In the genomic region with DNA sequence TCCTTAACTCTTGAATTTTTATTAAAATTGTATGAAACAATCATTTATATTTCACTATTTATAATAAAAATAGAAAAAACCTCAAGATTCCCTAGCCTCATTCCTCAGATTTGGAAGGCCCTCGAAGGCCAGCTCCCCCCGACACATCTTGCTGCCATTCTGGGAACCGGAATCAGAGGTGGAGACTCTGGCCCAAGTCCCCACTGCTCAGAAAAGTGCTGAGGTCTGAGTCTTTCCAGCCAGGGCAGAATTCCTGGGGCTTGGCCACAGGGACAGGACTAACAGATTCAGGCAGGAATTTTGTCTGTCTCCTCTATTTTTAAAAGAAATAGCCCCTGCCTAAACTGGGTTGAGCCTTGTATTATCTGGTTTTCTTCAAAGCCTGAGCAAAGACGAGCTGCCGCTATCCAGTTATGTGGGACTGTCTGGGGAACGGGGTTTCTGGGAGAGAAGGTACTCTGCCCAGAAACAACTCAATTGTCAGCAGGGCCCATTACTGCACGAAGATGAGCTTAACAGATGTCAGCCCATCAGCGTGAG, we compare ENCODE assay signal across 20 cellular contexts.
"Had no signal": no experiment of that assay in that cellular context is flagged by ENCODE, and none has a peak within 500 bp of the region (broad histone marks: within the 10 kb centered on the region; RNA-seq: fewer than 3 reads in every experiment).

No MANE protein-coding gene starts in this region.

- H3K27me3 ChIP-seq: ovary had no signal

- ATAC-seq: activated CD4-positive, alpha-beta T cell treated with anti-CD3 and anti-CD28 coated beads for 36 hours; activated CD8-positive, alpha-beta memory T cell treated with anti-CD3 and anti-CD28 coated beads, Interleukin-2, amount 10 ng/mL, durations not matched to agents 7 days and 5 days; activated CD8-positive, alpha-beta T cell treated with anti-CD3 and anti-CD28 coated beads, Interleukin-2, amount 10 ng/mL, durations not matched to agents 7 days and 5 days; activated naive CD4-positive, alpha-beta T cell treated with anti-CD3 and anti-CD28 coated beads, Interleukin-2, amount 50 U/mL, for 72 hours; stimulated activated naive CD8-positive, alpha-beta T cell treated with anti-CD3 and anti-CD28 coated beads, Interleukin-15, Interleukin-2, amounts not matched to agents 100 U/mL and 50 U/mL, for 24 hours had no signal

- H3K36me3 ChIP-seq: esophagus squamous epithelium, ovary, spleen, thoracic aorta had no signal

- H3K9me3 ChIP-seq: esophagus squamous epithelium, ovary, spleen, thoracic aorta had no signal

- H3K4me1 ChIP-seq: spleen had no signal

- H3K27ac ChIP-seq: epithelial cell of prostate, esophagus squamous epithelium, ovary, spleen, thoracic aorta had no signal

- DNase-seq: activated CD4-positive, alpha-beta T cell treated with anti-CD3 and anti-CD28 coated beads for 36 hours; activated CD4-positive, CD25-positive, alpha-beta regulatory T cell; activated CD8-positive, alpha-beta memory T cell treated with anti-CD3 and anti-CD28 coated beads, Interleukin-2, amount 10 ng/mL, durations not matched to agents 7 days and 5 days; activated CD8-positive, alpha-beta T cell treated with anti-CD3 and anti-CD28 coated beads, Interleukin-2, amount 10 ng/mL, durations not matched to agents 7 days and 5 days; activated T-cell treated with anti-CD3 and anti-CD28 coated beads, Interleukin-2, amount 50 U/mL, for 48 hours; dermis blood vessel endothelial cell; effector CD8-positive, alpha-beta T cell; esophagus squamous epithelium; foreskin melanocyte; left cardiac atrium; naive B cell; spleen; stimulated activated CD4-positive, alpha-beta T cell treated with anti-CD3 and anti-CD28 coated beads, Interleukin-2, amount 100 ng/mL, for 48 hours; stimulated activated naive CD8-positive, alpha-beta T cell treated with anti-CD3 and anti-CD28 coated beads, Interleukin-15, Interleukin-2, amounts not matched to agents 100 U/mL and 50 U/mL, for 24 hours; T-helper 1 cell had no signal

- H3K4me3 ChIP-seq: esophagus squamous epithelium, lung, ovary, spleen, thoracic aorta had no signal
